Comparison of ENCODE assay signal across 8 cellular contexts in the genomic region with DNA sequence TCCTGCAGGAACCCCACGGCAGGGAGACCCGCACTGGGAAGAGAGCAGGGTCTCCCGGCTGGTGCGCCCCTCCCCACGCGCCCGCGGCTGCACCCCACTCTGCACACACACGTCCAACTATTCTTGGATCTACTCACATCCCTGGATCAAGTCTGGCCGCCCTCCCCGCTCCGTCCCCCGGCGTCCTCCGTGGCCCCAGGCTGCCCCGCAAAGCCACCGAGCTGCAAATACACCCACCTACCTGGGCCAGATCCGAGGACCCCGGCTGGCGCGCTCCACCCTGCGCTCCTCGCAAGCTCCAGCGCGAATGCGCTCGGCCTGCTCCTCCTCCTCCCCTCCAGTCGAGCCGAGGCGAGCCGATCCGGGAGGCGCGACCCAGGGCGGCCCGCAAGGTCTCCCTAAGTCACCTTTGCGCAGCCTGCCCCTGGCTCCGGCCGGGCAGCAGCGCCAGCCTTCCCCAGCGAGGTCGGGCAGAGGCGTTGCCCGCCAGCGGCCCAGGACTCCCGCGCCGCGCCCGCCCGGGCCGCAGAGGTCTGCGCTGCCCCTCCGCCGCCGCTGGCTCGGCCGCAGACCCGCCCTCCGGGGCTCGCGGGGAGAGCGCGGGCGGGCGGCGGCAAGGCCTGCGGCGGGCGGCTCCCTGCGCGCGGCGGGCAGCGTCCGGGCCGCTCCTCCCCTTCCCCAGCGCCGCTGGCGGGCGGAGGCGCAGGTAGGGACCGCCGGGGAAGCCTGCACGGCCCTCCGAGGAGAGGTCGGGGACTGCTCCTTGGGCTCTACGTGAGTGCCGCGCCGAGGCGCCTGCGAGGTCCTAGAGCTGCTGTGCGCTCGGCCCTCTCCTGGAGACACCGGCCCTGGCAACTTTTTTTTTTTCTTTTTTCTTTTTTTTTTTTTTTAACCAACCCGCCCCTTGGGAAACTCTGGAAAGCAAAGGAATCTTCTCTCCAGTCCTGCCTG.
DNase-seq lines count a peak whose midpoint lies in the region; ATAC-seq and TF ChIP-seq lines count a peak whose summit lies in the region.

No MANE protein-coding gene starts in this region.

- TF ChIP-seq CTCF in colonic mucosa (IDR thresholded peaks at IDR 0.05), result no peak
- TF ChIP-seq CTCF in kidney epithelial cell (IDR thresholded peaks at IDR 0.05; ENCODE audit: insufficient read depth, low read length, poor library complexity, severe bottlenecking), result peak; percentile 18

- H3K27me3 ChIP-seq in SJSA1 (replicated peaks) (no peaks in the 10 kb centered on the region), colonic mucosa (no peaks in the 10 kb centered on the region), kidney epithelial cell (ENCODE audit: control insufficient read depth, insufficient read depth, low read length) (no peaks in the 10 kb centered on the region)

- H3K27ac ChIP-seq in SJSA1 (peak overlapping the region; percentile 44), colonic mucosa (peak overlapping the region; percentile 79), skin epidermis (peak overlapping the region; percentile 49 to 87 (median 76))

- H3K4me1 ChIP-seq in SJSA1 (replicated peaks) (peaks cover 16% of the 10 kb centered on the region), colonic mucosa (peaks cover 6% of the 10 kb centered on the region)

- intact Hi-C loops in colonic mucosa (cut with DNase I), result no loop called here

- H3K9me3 ChIP-seq in SJSA1 (replicated peaks), result no peaks in the 10 kb centered on the region
- no peaks in the 10 kb centered on the region for H3K9me3 ChIP-seq in colonic mucosa

- H3K4me3 ChIP-seq in SJSA1 (peak overlapping the region; percentile 83), colonic mucosa (peak overlapping the region; percentile 52), kidney epithelial cell (ENCODE audit: low read depth, low read length) (peak overlapping the region; percentile 82), skin epidermis (peak overlapping the region; percentile 48 to 73 (median 56))

- no peak for ATAC-seq in GM19463 (IDR thresholded peaks at IDR 0.05; ENCODE audit: unreplicated experiment)

- peak overlapping the region; percentile 72 to 77 for H3K9ac ChIP-seq in colonic mucosa (ENCODE audit: low read depth in 2 of 2, low read length in 2 of 2)

- DNase-seq in Daoy (ENCODE audit: low read depth) (peak; percentile 81), HPDE6-E6E7 (ENCODE audit: extremely low spot score) (peak; percentile 67), SJSA1 (ENCODE audit: low read depth in 1 of 2, low spot score in 2 of 2) (peak; percentile 79 to 83), colonic mucosa (peak; percentile 69), kidney epithelial cell (ENCODE audit: low read depth) (peak; percentile 25), SIG-M5 treated with dmso at 0.1 percent for 504 hours (lab: John Stamatoyannopoulos, UW; ENCODE audit: unreplicated experiment) (no peak)

- H3K36me3 ChIP-seq in SJSA1 (no peaks in the 10 kb centered on the region), colonic mucosa (no peaks in the 10 kb centered on the region), kidney epithelial cell (ENCODE audit: control insufficient read depth, insufficient read depth, low read length) (no peaks in the 10 kb centered on the region)
